In genomic region chr7:70788276-70788675, GRCh38 we compare ENCODE assay signal across 15 cellular contexts.
DNase-seq lines count a peak whose midpoint lies in the region; TF ChIP-seq lines count a peak whose summit lies in the region.
"Had no signal": no experiment of that assay in that cellular context is flagged by ENCODE, and none has a peak within 500 bp of the region (broad histone marks: within the 10 kb centered on the region; RNA-seq: fewer than 3 reads in every experiment).

No MANE protein-coding gene starts in this region.

- H3K9me3 ChIP-seq in CD4-positive, alpha-beta memory T cell (ENCODE audit: control insufficient read depth in 1 of 2, low read length in 2 of 2), result no peaks in the 10 kb centered on the region
- H3K9me3 ChIP-seq in HAP-1, result no peaks in the 10 kb centered on the region
- H3K9me3 ChIP-seq: BE2C had no signal

- no peaks in the 10 kb centered on the region for H3K27me3 ChIP-seq in CD4-positive, alpha-beta memory T cell (ENCODE audit: insufficient read depth, low read length)
- H3K27me3 ChIP-seq in HAP-1 (ENCODE audit: low read depth) (no peaks in the 10 kb centered on the region), dorsolateral prefrontal cortex (no peaks in the 10 kb centered on the region)
- H3K27me3 ChIP-seq: BE2C had no signal

- H3K27ac Mint-ChIP-seq in CD4-positive, alpha-beta memory T cell, result peak overlapping the region; percentile 95 to 99 (median 98)
- peak overlapping the region; percentile 93 for H3K27ac Mint-ChIP-seq in activated CD4-positive, alpha-beta memory T cell treated with anti-CD3 and anti-CD28 coated beads, Interleukin-2, amount 10 ng/mL, durations not matched to agents 7 days and 5 days

- in situ Hi-C loops in HAP-1 (cut with MboI; ENCODE audit: low sequenced_read_pairs), result no loop called here

- DNase-seq in CD4-positive, alpha-beta memory T cell, result peak; percentile 68 to 90 (median 81)
- DNase-seq in HAP-1 (ENCODE audit: low spot score in 2 of 2) (peak; percentile 73), fibroblast of villous mesenchyme (ENCODE audit: low read depth) (peak; percentile 3), middle frontal gyrus (ENCODE audit: extremely low spot score, low spot score) (no peak), dorsolateral prefrontal cortex (no peak), DMS53 (lab: John Stamatoyannopoulos, UW) (no peak), foreskin melanocyte (no peak)
- peak; percentile 72 for DNase-seq in activated CD4-positive, alpha-beta memory T cell treated with anti-CD3 and anti-CD28 coated beads, Interleukin-2, amount 10 ng/mL, durations not matched to agents 7 days and 5 days
- DNase-seq: BE2C; Kasumi-1; NCI-H1694; NCI-H748 treated with DMSO at 0.1 percent for 48 hours; retina; stimulated activated naive CD8-positive, alpha-beta T cell treated with anti-CD3 and anti-CD28 coated beads, Interleukin-15, Interleukin-2, amounts not matched to agents 100 U/mL and 50 U/mL, for 24 hours; WERI-Rb-1 had no signal

- no peaks in the 10 kb centered on the region for H3K27me3 Mint-ChIP-seq in CD4-positive, alpha-beta memory T cell
- no peaks in the 10 kb centered on the region for H3K27me3 Mint-ChIP-seq in activated CD4-positive, alpha-beta memory T cell treated with anti-CD3 and anti-CD28 coated beads, Interleukin-2, amount 10 ng/mL, durations not matched to agents 7 days and 5 days

- H3K9me3 Mint-ChIP-seq in CD4-positive, alpha-beta memory T cell, result peaks cover 0 to 2% (median 0%) of the 10 kb centered on the region in 8 donors
- peaks cover 7% of the 10 kb centered on the region for H3K9me3 Mint-ChIP-seq in activated CD4-positive, alpha-beta memory T cell treated with anti-CD3 and anti-CD28 coated beads, Interleukin-2, amount 10 ng/mL, durations not matched to agents 7 days and 5 days

- intact Hi-C loops in CD4-positive, alpha-beta memory T cell (cut with micrococcal nuclease), result loop anchor here (1.0 kb wide), 1 partner anchor 140 kb away; no protein-coding TSS in a partner anchor
- intact Hi-C loops in dorsolateral prefrontal cortex (cut with DNase I), result no loop called here

- no peaks in the 10 kb centered on the region for H3K36me3 ChIP-seq in CD4-positive, alpha-beta memory T cell (ENCODE audit: insufficient read depth, low read length)
- H3K36me3 ChIP-seq in HAP-1 (replicated peaks), result no peaks in the 10 kb centered on the region; the same call in 1 of the 2 replicates
- H3K36me3 ChIP-seq: BE2C had no signal

- CTCF ChIA-PET in CD4-positive, alpha-beta memory T cell (lab: Charles Lee; ENCODE audit: partially characterized antibody), result interaction anchor here (0.7 to 5.8 kb wide), 5 partner anchors 8 to 41 kb away, joined by 3 to 81 read pairs (median 5); no protein-coding TSS in a partner anchor
- CTCF ChIA-PET in activated CD4-positive, alpha-beta memory T cell treated with anti-CD3 and anti-CD28 coated beads, Interleukin-2, amount 10 ng/mL, durations not matched to agents 7 days and 5 days (lab: Charles Lee), result interaction anchor here (0.9 to 1.9 kb wide), 5 partner anchors 9 to 91 kb away, joined by 3 to 12 read pairs (median 5); no protein-coding TSS in a partner anchor

- peaks cover 26 to 51% of the 10 kb centered on the region in 2 donors for H3K36me3 Mint-ChIP-seq in CD4-positive, alpha-beta memory T cell
- peaks cover 35% of the 10 kb centered on the region for H3K36me3 Mint-ChIP-seq in activated CD4-positive, alpha-beta memory T cell treated with anti-CD3 and anti-CD28 coated beads, Interleukin-2, amount 10 ng/mL, durations not matched to agents 7 days and 5 days (ENCODE audit: low read depth)

- H3K4me1 ChIP-seq in CD4-positive, alpha-beta memory T cell (ENCODE audit: insufficient read depth, low read length), result peaks cover 39% of the 10 kb centered on the region
- H3K4me1 ChIP-seq in HAP-1, result peaks cover 26% of the 10 kb centered on the region
- H3K4me1 ChIP-seq: BE2C had no signal

- H3K4me1 Mint-ChIP-seq in CD4-positive, alpha-beta memory T cell, result peaks cover 24 to 54% (median 34%) of the 10 kb centered on the region in 4 donors
- peaks cover 36% of the 10 kb centered on the region for H3K4me1 Mint-ChIP-seq in activated CD4-positive, alpha-beta memory T cell treated with anti-CD3 and anti-CD28 coated beads, Interleukin-2, amount 10 ng/mL, durations not matched to agents 7 days and 5 days

- peak overlapping the region; percentile 60 for H3K27ac ChIP-seq in CD4-positive, alpha-beta memory T cell (ENCODE audit: low read depth, low read length)
- H3K27ac ChIP-seq in dorsolateral prefrontal cortex, result no peak overlapping the region
- H3K27ac ChIP-seq: WERI-Rb-1 had no signal

- peak overlapping the region in 7 of 8 donors; percentile 54 to 86 (median 77) for H3K4me3 Mint-ChIP-seq in CD4-positive, alpha-beta memory T cell
- peak overlapping the region; percentile 38 for H3K4me3 Mint-ChIP-seq in activated CD4-positive, alpha-beta memory T cell treated with anti-CD3 and anti-CD28 coated beads, Interleukin-2, amount 10 ng/mL, durations not matched to agents 7 days and 5 days

- POLR2A ChIA-PET in CD4-positive, alpha-beta memory T cell (lab: Charles Lee; ENCODE audit: partially characterized antibody), result interaction anchor here (0.7 to 4.8 kb wide), 12 partner anchors 8 to 140 kb away, joined by 3 to 145 read pairs (median 4); no protein-coding TSS in a partner anchor
- POLR2A ChIA-PET in activated CD4-positive, alpha-beta memory T cell treated with anti-CD3 and anti-CD28 coated beads, Interleukin-2, amount 10 ng/mL, durations not matched to agents 7 days and 5 days (lab: Charles Lee), result interaction anchor here (1.2 to 4.9 kb wide), 3 partner anchors 9 to 24 kb away, joined by 5 to 75 read pairs (median 9); no protein-coding TSS in a partner anchor

- no peak for TF ChIP-seq CTCF in fibroblast of villous mesenchyme (IDR thresholded peaks at IDR 0.05; ENCODE audit: insufficient read depth, low read depth, low read length)
- peak in 3 of 56 donors; percentile 15 to 19 (median 16) for TF ChIP-seq CTCF in dorsolateral prefrontal cortex (IDR thresholded peaks at IDR 0.05 in 54 of 56, conservative IDR thresholded peaks at IDR 0.05 in 2 of 56; ENCODE audit: low read depth in 1 of 56, partially characterized antibody in 56 of 56)

- H3K4me3 ChIP-seq in CD4-positive, alpha-beta memory T cell (ENCODE audit: low read length in 2 of 2), result no peak overlapping the region
- H3K4me3 ChIP-seq in HAP-1, result no peak overlapping the region
- H3K4me3 ChIP-seq in fibroblast of villous mesenchyme (ENCODE audit: low read depth, low read length), result no peak overlapping the region
- no peak overlapping the region for H3K4me3 ChIP-seq in dorsolateral prefrontal cortex

Comparison
In these comparisons a context has a peak if more than half of its experiments do, and no peak if none do; other contexts are left out.
1. DNase-seq: peak in CD4-positive, alpha-beta memory T cell (5 of 5), HAP-1 (2 of 2), activated CD4-positive, alpha-beta memory T cell treated with anti-CD3 and anti-CD28 coated beads, Interleukin-2, amount 10 ng/mL, durations not matched to agents 7 days and 5 days (single experiment) and fibroblast of villous mesenchyme (single experiment); none in middle frontal gyrus (single experiment), dorsolateral prefrontal cortex (0 of 10), DMS53 (single experiment) and foreskin melanocyte (single experiment).